18 cellular contexts compared by ENCODE assay signal in genomic region chr1:18645172-18646090, GRCh38. TPM values are rescaled to one million over a fixed set of nuclear protein-coding genes. Genes with fewer than 3 reads are reported as not detected.
DNase-seq lines count a peak whose midpoint lies in the region; ATAC-seq, FAIRE-seq and TF ChIP-seq lines count a peak whose summit lies in the region.
"Had no signal": no experiment of that assay in that cellular context is flagged by ENCODE, and none has a peak within 500 bp of the region (broad histone marks: within the 10 kb centered on the region; RNA-seq: fewer than 3 reads in every experiment).

No MANE protein-coding gene starts in this region.

- peaks cover 14% of the 10 kb centered on the region; the same call in 1 of the 2 replicates for H4K20me1 ChIP-seq in DND-41 (ENCODE audit: insufficient read depth, low read length)
- H4K20me1 ChIP-seq in astrocyte (ENCODE audit: insufficient read depth, low read length) = no peaks in the 10 kb centered on the region
- H4K20me1 ChIP-seq in neural cell (ENCODE audit: insufficient read depth) = no peaks in the 10 kb centered on the region

- H3K27ac Mint-ChIP-seq in astrocyte (ENCODE audit: unreplicated experiment) = peak overlapping the region; percentile 59

- H3K79me2 ChIP-seq in DND-41 (ENCODE audit: insufficient read depth, low read length) = no peaks in the 10 kb centered on the region
- H3K79me2 ChIP-seq in astrocyte (ENCODE audit: insufficient read depth, low read length) = no peaks in the 10 kb centered on the region
- H3K79me2 ChIP-seq in neural cell (replicated peaks; ENCODE audit: insufficient read depth, low read length) = no peaks in the 10 kb centered on the region

- H3K36me3 Mint-ChIP-seq in astrocyte (ENCODE audit: low read depth, unreplicated experiment) = no peaks in the 10 kb centered on the region
- H3K36me3 Mint-ChIP-seq: CD8-positive, alpha-beta memory T cell had no signal

- H3K9me3 Mint-ChIP-seq in astrocyte (ENCODE audit: unreplicated experiment) = peaks cover 12% of the 10 kb centered on the region
- H3K9me3 Mint-ChIP-seq: CD8-positive, alpha-beta memory T cell had no signal

- no peaks in the 10 kb centered on the region for H3F3A ChIP-seq in neural cell (ENCODE audit: insufficient read depth, low read length, poor library complexity, severe bottlenecking)

- H3K4me3 ChIP-seq in DND-41 (ENCODE audit: low read depth in 1 of 2, low read length in 2 of 2) (no peak overlapping the region), astrocyte (ENCODE audit: insufficient read depth, low read depth, low read length) (no peak overlapping the region), neural cell (ENCODE audit: low read length) (no peak overlapping the region)
- H3K4me3 ChIP-seq: GM23248, PC-9 had no signal

- no peaks in the 10 kb centered on the region for H3K9me2 ChIP-seq in neural cell (ENCODE audit: insufficient read depth, low read length)

- H3K27ac ChIP-seq in DND-41 (ENCODE audit: low read length) (no peak overlapping the region), astrocyte (ENCODE audit: low read depth, low read length) (no peak overlapping the region), neural cell (ENCODE audit: low read length) (no peak overlapping the region)
- H3K27ac ChIP-seq: GM23248, PC-9, right atrium auricular region, tibial artery had no signal

- no peak for TF ChIP-seq CTCF in DND-41 (IDR thresholded peaks at IDR 0.05; ENCODE audit: borderline replicate concordance, extremely low read depth, low read length, poor library complexity, severe bottlenecking)
- TF ChIP-seq CTCF in astrocyte (IDR thresholded peaks at IDR 0.05; ENCODE audit: insufficient read depth, low read depth, low read length) = no peak
- TF ChIP-seq CTCF in neural cell (IDR thresholded peaks at IDR 0.05; ENCODE audit: poor library complexity, severe bottlenecking) = no peak

- H3K27me3 Mint-ChIP-seq in astrocyte (ENCODE audit: low read depth, unreplicated experiment) = peaks cover 81% of the 10 kb centered on the region

- H3K36me3 ChIP-seq in DND-41 (ENCODE audit: insufficient read depth, low read length) = no peaks in the 10 kb centered on the region
- no peaks in the 10 kb centered on the region for H3K36me3 ChIP-seq in astrocyte (ENCODE audit: insufficient read depth, low read length)
- H3K36me3 ChIP-seq in neural cell (ENCODE audit: insufficient read depth, low read length) = no peaks in the 10 kb centered on the region
- H3K36me3 ChIP-seq: right atrium auricular region, tibial artery had no signal

- TF ChIP-seq EP300 in neural cell (conservative IDR thresholded peaks at IDR 0.05; ENCODE audit: poor library complexity, severe bottlenecking) = no peak

- H3K27me3 ChIP-seq in DND-41 (ENCODE audit: insufficient read depth, low read length, poor library complexity) (peaks cover 73% of the 10 kb centered on the region), astrocyte (ENCODE audit: insufficient read depth, low read length) (peaks cover 66% of the 10 kb centered on the region), neural cell (ENCODE audit: insufficient read depth, low read depth, low read length) (peaks cover 99% of the 10 kb centered on the region)

- ATAC-seq in DND-41 (ENCODE audit: insufficient read depth, low read depth) (peak; percentile 57; the same call in 2 of the 3 replicates), GM18511 (IDR thresholded peaks at IDR 0.05; ENCODE audit: unreplicated experiment) (no peak)

- H2AFZ ChIP-seq in DND-41 (ENCODE audit: low read depth, low read length) = no peak overlapping the region
- no peak overlapping the region for H2AFZ ChIP-seq in astrocyte (ENCODE audit: low read depth, low read length)
- H2AFZ ChIP-seq in neural cell (ENCODE audit: low read depth, low read length) = no peak overlapping the region
- H2AFZ ChIP-seq: GM23248, PC-9 had no signal

- H3K4me2 ChIP-seq in DND-41 (ENCODE audit: insufficient read depth, low read length) (no peak overlapping the region), astrocyte (ENCODE audit: low read length) (no peak overlapping the region), neural cell (ENCODE audit: low read length) (no peak overlapping the region)
- H3K4me2 ChIP-seq: PC-9 had no signal

- H3K4me1 ChIP-seq in DND-41 (ENCODE audit: insufficient read depth, low read length) (no peaks in the 10 kb centered on the region), astrocyte (ENCODE audit: insufficient read depth, low read length) (no peaks in the 10 kb centered on the region)

- H3K9ac ChIP-seq in DND-41 (ENCODE audit: low read depth, low read length) (no peak overlapping the region), astrocyte (ENCODE audit: low read length) (no peak overlapping the region), neural cell (ENCODE audit: low read length) (no peak overlapping the region)
- H3K9ac ChIP-seq: GM23248 had no signal

- DNase-seq in NCI-H82 (lab: John Stamatoyannopoulos, UW) = peak; percentile 36
- DNase-seq in NCI-H82 treated with DMSO at 0.1 percent for 48 hours (lab: John Stamatoyannopoulos, UW; ENCODE audit: unreplicated experiment) = no peak
- peak; percentile 48 for DNase-seq in DND-41
- no peak for DNase-seq in astrocyte (ENCODE audit: low read depth)
- no peak for DNase-seq in DMS153 (lab: John Stamatoyannopoulos, UW)
- DNase-seq in DMS153 treated with DMSO at 0.1 percent for 48 hours (lab: John Stamatoyannopoulos, UW; ENCODE audit: unreplicated experiment) = no peak
- DNase-seq: 8988T; GM23248; MM.1S; NCI-H1930; PC-9; stimulated activated CD4-positive, alpha-beta T cell treated with anti-CD3 and anti-CD28 coated beads, Interleukin-2, amount 100 ng/mL, for 24 hours; tibial artery had no signal

- H3K4me3 Mint-ChIP-seq in astrocyte (ENCODE audit: unreplicated experiment) = no peak overlapping the region

- TF ChIP-seq RAD21 in neural cell (conservative IDR thresholded peaks at IDR 0.05) = no peak

- peaks cover 9% of the 10 kb centered on the region for H3K4me1 Mint-ChIP-seq in astrocyte (ENCODE audit: low read depth, unreplicated experiment)

- H3K9me3 ChIP-seq in DND-41 (ENCODE audit: insufficient read depth, low read length, severe bottlenecking) (no peaks in the 10 kb centered on the region), astrocyte (ENCODE audit: insufficient read depth, low read depth, low read length) (no peaks in the 10 kb centered on the region), neural cell (ENCODE audit: low read length) (no peaks in the 10 kb centered on the region)
- H3K9me3 ChIP-seq: right atrium auricular region, tibial artery had no signal

- no peak for FAIRE-seq in astrocyte (lab: Jason Lieb, UNC)

TF ChIP-seq in neural cell, 6 proteins besides CTCF, POLR2A, EP300 and RAD21:
- no peak for TF ChIP-seq MXI1 (conservative IDR thresholded peaks at IDR 0.05; ENCODE audit: poor library complexity, severe bottlenecking)
- TF ChIP-seq, protein P1, sequence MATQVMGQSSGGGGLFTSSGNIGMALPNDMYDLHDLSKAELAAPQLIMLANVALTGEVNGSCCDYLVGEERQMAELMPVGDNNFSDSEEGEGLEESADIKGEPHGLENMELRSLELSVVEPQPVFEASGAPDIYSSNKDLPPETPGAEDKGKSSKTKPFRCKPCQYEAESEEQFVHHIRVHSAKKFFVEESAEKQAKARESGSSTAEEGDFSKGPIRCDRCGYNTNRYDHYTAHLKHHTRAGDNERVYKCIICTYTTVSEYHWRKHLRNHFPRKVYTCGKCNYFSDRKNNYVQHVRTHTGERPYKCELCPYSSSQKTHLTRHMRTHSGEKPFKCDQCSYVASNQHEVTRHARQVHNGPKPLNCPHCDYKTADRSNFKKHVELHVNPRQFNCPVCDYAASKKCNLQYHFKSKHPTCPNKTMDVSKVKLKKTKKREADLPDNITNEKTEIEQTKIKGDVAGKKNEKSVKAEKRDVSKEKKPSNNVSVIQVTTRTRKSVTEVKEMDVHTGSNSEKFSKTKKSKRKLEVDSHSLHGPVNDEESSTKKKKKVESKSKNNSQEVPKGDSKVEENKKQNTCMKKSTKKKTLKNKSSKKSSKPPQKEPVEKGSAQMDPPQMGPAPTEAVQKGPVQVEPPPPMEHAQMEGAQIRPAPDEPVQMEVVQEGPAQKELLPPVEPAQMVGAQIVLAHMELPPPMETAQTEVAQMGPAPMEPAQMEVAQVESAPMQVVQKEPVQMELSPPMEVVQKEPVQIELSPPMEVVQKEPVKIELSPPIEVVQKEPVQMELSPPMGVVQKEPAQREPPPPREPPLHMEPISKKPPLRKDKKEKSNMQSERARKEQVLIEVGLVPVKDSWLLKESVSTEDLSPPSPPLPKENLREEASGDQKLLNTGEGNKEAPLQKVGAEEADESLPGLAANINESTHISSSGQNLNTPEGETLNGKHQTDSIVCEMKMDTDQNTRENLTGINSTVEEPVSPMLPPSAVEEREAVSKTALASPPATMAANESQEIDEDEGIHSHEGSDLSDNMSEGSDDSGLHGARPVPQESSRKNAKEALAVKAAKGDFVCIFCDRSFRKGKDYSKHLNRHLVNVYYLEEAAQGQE (IDR thresholded peaks at IDR 0.05; ENCODE audit: borderline replicate concordance) = no peak
- no peak for TF ChIP-seq TAF1 (IDR thresholded peaks at IDR 0.05; ENCODE audit: low read depth)
- TF ChIP-seq SMC3 (conservative IDR thresholded peaks at IDR 0.05; ENCODE audit: poor library complexity) = no peak
- peak; percentile 55 for TF ChIP-seq EZH2 (IDR thresholded peaks at IDR 0.05; ENCODE audit: borderline replicate concordance, insufficient read depth, low read length, poor library complexity, severe bottlenecking)

RNA-seq across cellular contexts. Expression of gene PAX7, which starts 14.8 kb away (rescaled TPM):
- total RNA-seq in astrocyte = 0.05 TPM in 1 of 2 replicates, not detected in the other
- polyA plus RNA-seq in neural cell = not detected in 2 replicates
- polyA minus RNA-seq in neural cell = not detected in 2 replicates
- total RNA-seq: CD8-positive, alpha-beta memory T cell; GM23248; PC-9; right atrium auricular region had no signal
- polyA plus RNA-seq: adipose tissue; CD8-positive, alpha-beta memory T cell; GM23248 had no signal

Comparison
In these comparisons a context has a peak if more than half of its experiments do, and no peak if none do; other contexts are left out.
1. DNase-seq: peak in NCI-H82 (single experiment) and DND-41 (single experiment); none in NCI-H82 treated with DMSO at 0.1 percent for 48 hours (single experiment), astrocyte (single experiment), DMS153 (single experiment) and DMS153 treated with DMSO at 0.1 percent for 48 hours (single experiment).